ENCODE assay signal across 8 cellular contexts in genomic region chr18:75204978-75205759, GRCh38. TPM values are rescaled to one million over a fixed set of nuclear protein-coding genes. Genes with fewer than 3 reads are reported as not detected.
DNase-seq lines count a peak whose midpoint lies in the region; ATAC-seq and TF ChIP-seq lines count a peak whose summit lies in the region.

No MANE protein-coding gene starts in this region.

- H3K9ac ChIP-seq in iPS-18a (ENCODE audit: low read length) (no peak overlapping the region), skeletal muscle tissue (ENCODE audit: low read depth in 1 of 3, low read length in 3 of 3) (peak overlapping the region; percentile 58 to 86 (median 68))

- no peak for ATAC-seq in HG02852 (IDR thresholded peaks at IDR 0.05; ENCODE audit: unreplicated experiment)

- peaks cover 5% of the 10 kb centered on the region for H3K36me3 Mint-ChIP-seq in activated naive CD8-positive, alpha-beta T cell

- TF ChIP-seq CTCF in GM12864 (IDR thresholded peaks at IDR 0.05; ENCODE audit: low read depth, low read length, missing control alignments) (no peak), GM10248 (IDR thresholded peaks at IDR 0.05; ENCODE audit: control extremely low read depth, extremely low read depth, low read depth, missing control alignments) (no peak)

- POLR2A ChIA-PET in GM10248 (lab: Yijun Ruan, JAX) = no interaction called here

- peaks cover 43% of the 10 kb centered on the region for H3K4me1 Mint-ChIP-seq in activated naive CD8-positive, alpha-beta T cell (ENCODE audit: low read depth)

- peak overlapping the region; percentile 34 for H3K27ac Mint-ChIP-seq in activated naive CD8-positive, alpha-beta T cell

- H3K4me1 ChIP-seq in iPS-18a (ENCODE audit: control insufficient read depth, low read depth, low read length) = peaks cover 30% of the 10 kb centered on the region
- peaks cover 59 to 68% (median 65%) of the 10 kb centered on the region in 3 donors for H3K4me1 ChIP-seq in skeletal muscle tissue (ENCODE audit: control insufficient read depth in 3 of 3, insufficient read depth in 3 of 3, low read length in 3 of 3)

- DNase-seq in GM12864 (ENCODE audit: low read depth) (no peak), GM03348 (ENCODE audit: low spot score) (no peak), GM19240 (ENCODE audit: insufficient read length, low spot score) (no peak), GM10248 (ENCODE audit: extremely low spot score) (no peak)

- H3K4me3 ChIP-seq in GM12864 (ENCODE audit: low read depth, low read length) (peak overlapping the region; percentile 25), iPS-18a (ENCODE audit: low read length) (peak overlapping the region; percentile 57), skeletal muscle tissue (ENCODE audit: low read length in 3 of 3) (peak overlapping the region; percentile 54 to 69 (median 63))

- H3K36me3 ChIP-seq in iPS-18a (ENCODE audit: control insufficient read depth, low read depth, low read length) (no peaks in the 10 kb centered on the region), skeletal muscle tissue (ENCODE audit: control insufficient read depth in 3 of 3, insufficient read depth in 3 of 3, low read length in 3 of 3) (peaks cover 0 to 2% (median 0%) of the 10 kb centered on the region in 3 donors)

- H3K9me3 ChIP-seq in iPS-18a (ENCODE audit: control insufficient read depth, low read depth, low read length) (no peaks in the 10 kb centered on the region), skeletal muscle tissue (ENCODE audit: control insufficient read depth in 3 of 3, low read length in 3 of 3) (no peaks in the 10 kb centered on the region)

- CTCF ChIA-PET in GM10248 (lab: Yijun Ruan, JAX) = no interaction called here

- H3K27me3 Mint-ChIP-seq in activated naive CD8-positive, alpha-beta T cell = no peaks in the 10 kb centered on the region

- H3K27me3 ChIP-seq in iPS-18a (ENCODE audit: control insufficient read depth, insufficient read depth, low read length) (peaks cover 81% of the 10 kb centered on the region), skeletal muscle tissue (ENCODE audit: control insufficient read depth in 3 of 3, insufficient read depth in 3 of 3, low read length in 3 of 3) (no peaks in the 10 kb centered on the region)

- H3K9me3 Mint-ChIP-seq in activated naive CD8-positive, alpha-beta T cell (ENCODE audit: low read depth) = no peaks in the 10 kb centered on the region

- H3K4me3 Mint-ChIP-seq in activated naive CD8-positive, alpha-beta T cell = peak overlapping the region; percentile 74

- no peak overlapping the region for H3K27ac ChIP-seq in iPS-18a (ENCODE audit: low read length)
- peak overlapping the region; percentile 83 for H3K27ac ChIP-seq in skeletal muscle tissue (ENCODE audit: low read depth, low read length)

RNA-seq across cellular contexts. Expression of gene PTGR3, which starts 3.8 kb away (rescaled TPM):
- total RNA-seq in skeletal muscle tissue = 12.5 TPM

RNA-seq across cellular contexts. Expression of gene TSHZ1, which starts 5.4 kb away (rescaled TPM):
- 5.7 TPM for total RNA-seq in skeletal muscle tissue
